1 cellular context compared by ENCODE assay signal in the genomic region with DNA sequence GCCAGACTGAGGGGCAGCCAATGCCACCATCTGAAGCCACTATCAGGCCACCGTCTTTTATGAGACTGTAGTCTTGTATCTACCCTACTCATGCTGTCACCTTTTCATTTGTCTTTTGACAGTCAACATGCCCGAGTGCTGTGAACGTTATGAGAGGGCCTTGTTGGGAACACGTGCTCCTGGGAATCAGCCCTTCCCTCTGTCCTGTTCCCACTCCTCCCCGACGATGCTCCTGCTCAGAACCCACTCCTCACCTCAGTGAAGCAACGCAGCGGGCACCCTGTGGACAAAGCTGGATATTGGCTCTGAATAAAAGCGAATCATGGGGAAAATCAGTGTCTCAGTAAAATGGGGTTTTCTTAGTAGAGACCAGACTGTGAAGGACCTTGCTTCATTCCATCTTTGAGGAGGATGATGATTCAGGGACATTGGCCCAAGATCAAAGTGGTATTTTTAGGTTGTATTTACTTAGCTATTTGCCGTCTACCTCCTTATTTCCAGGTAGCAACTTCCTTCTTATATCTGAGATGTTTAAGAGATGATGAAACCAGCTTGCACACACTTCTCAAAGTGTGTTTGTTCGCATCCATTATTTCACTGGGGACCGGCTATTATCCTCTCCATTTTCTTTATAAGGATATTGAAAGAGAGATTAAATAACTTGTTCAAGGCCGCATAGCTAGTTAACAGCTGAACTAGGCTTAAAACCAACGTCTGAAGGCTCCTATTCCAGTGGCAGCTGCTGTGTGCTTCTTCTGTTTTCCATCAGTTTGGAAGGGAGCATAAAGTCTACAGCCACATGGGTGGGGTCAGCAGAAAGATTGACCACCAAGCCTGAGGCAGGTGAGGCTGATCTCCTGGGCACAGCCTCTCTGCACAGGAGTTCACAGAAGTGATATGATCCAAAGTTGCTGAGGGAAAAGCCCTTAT.
TF ChIP-seq lines count a peak whose summit lies in the region.

No MANE protein-coding gene starts in this region.

TF ChIP-seq in K562, 482 proteins besides CTCF, POLR2A, EP300 and RAD21:
- TF ChIP-seq, protein P1, sequence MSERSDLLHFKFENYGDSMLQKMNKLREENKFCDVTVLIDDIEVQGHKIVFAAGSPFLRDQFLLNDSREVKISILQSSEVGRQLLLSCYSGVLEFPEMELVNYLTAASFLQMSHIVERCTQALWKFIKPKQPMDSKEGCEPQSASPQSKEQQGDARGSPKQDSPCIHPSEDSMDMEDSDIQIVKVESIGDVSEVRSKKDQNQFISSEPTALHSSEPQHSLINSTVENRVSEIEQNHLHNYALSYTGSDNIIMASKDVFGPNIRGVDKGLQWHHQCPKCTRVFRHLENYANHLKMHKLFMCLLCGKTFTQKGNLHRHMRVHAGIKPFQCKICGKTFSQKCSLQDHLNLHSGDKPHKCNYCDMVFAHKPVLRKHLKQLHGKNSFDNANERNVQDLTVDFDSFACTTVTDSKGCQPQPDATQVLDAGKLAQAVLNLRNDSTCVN (CRISPR knock-in tag; IDR thresholded peaks at IDR 0.05): no peak
- TF ChIP-seq THRAP3 (IDR thresholded peaks at IDR 0.05; ENCODE audit: borderline replicate concordance) (no peak), STAT5A (IDR thresholded peaks at IDR 0.05; ENCODE audit: borderline replicate concordance, low read length) (no peak)
TF ChIP-seq in K562: peak in this region for 0.
